In genomic region chr13:87622921-87623320, GRCh38 we compare ENCODE assay signal across 23 cellular contexts. TPM values are rescaled to one million over a fixed set of nuclear protein-coding genes. Genes with fewer than 3 reads are reported as not detected.
DNase-seq lines count a peak whose midpoint lies in the region; ATAC-seq, FAIRE-seq and TF ChIP-seq lines count a peak whose summit lies in the region.
"Had no signal": no experiment of that assay in that cellular context is flagged by ENCODE, and none has a peak within 500 bp of the region (broad histone marks: within the 10 kb centered on the region; RNA-seq: fewer than 3 reads in every experiment).

No MANE protein-coding gene starts in this region.

- H3K9me3 ChIP-seq in astrocyte (ENCODE audit: insufficient read depth, low read depth, low read length) (no peaks in the 10 kb centered on the region), HAP-1 (no peaks in the 10 kb centered on the region)
- H3K9me3 ChIP-seq: A549, BE2C had no signal

- H3K4me1 Mint-ChIP-seq in astrocyte (ENCODE audit: low read depth, unreplicated experiment) = no peaks in the 10 kb centered on the region

- H3K4me2 ChIP-seq in astrocyte (ENCODE audit: low read length) = no peak overlapping the region
- H3K4me2 ChIP-seq: A549 had no signal

- in situ Hi-C loops in HAP-1 (cut with MboI; ENCODE audit: low sequenced_read_pairs) = no loop called here

- H3K9me3 Mint-ChIP-seq in astrocyte (ENCODE audit: unreplicated experiment) = no peaks in the 10 kb centered on the region

- intact Hi-C loops in lower leg skin (cut with DNase I; ENCODE audit: low total_unique reads) = no loop called here

- H3K27ac Mint-ChIP-seq in astrocyte (ENCODE audit: unreplicated experiment) = no peak overlapping the region

- no peak for FAIRE-seq in astrocyte (lab: Jason Lieb, UNC)
- FAIRE-seq: A549, GM12891 had no signal

- DNase-seq in NCI-H1092 (lab: John Stamatoyannopoulos, UW) (peak; percentile 88), NCI-H2081 treated with DMSO at 0.1 percent for 48 hours (lab: John Stamatoyannopoulos, UW) (peak; percentile 73), astrocyte (ENCODE audit: low read depth) (peak; percentile 12), pons (ENCODE audit: low spot score) (peak; percentile 18), lower leg skin (ENCODE audit: low spot score in 2 of 2) (no peak), HAP-1 (ENCODE audit: low spot score in 2 of 2) (no peak)
- DNase-seq: BE2C, DMS79 treated with DMSO at 0.1 percent for 48 hours, GM23248, HCEC 1CT, KBM-7, NCI-H1417, NCI-H1694 treated with DMSO at 0.1 percent for 48 hours, NCI-H226, NCI-H524 treated with DMSO at 0.1 percent for 48 hours had no signal

- H3K79me2 ChIP-seq in astrocyte (ENCODE audit: insufficient read depth, low read length) = no peaks in the 10 kb centered on the region

- H3K4me3 Mint-ChIP-seq in astrocyte (ENCODE audit: unreplicated experiment) = no peak overlapping the region

- no peaks in the 10 kb centered on the region for H3K27me3 ChIP-seq in astrocyte (ENCODE audit: insufficient read depth, low read length)
- H3K27me3 ChIP-seq in HAP-1 (ENCODE audit: low read depth) = no peaks in the 10 kb centered on the region
- H3K27me3 ChIP-seq: BE2C, SJSA1 had no signal

- TF ChIP-seq CTCF in astrocyte (IDR thresholded peaks at IDR 0.05; ENCODE audit: insufficient read depth, low read depth, low read length) (no peak), lower leg skin (IDR thresholded peaks at IDR 0.05) (no peak)

- no peaks in the 10 kb centered on the region for H3K36me3 Mint-ChIP-seq in astrocyte (ENCODE audit: low read depth, unreplicated experiment)

- H4K20me1 ChIP-seq in astrocyte (ENCODE audit: insufficient read depth, low read length) = no peaks in the 10 kb centered on the region

- no peak overlapping the region for H3K27ac ChIP-seq in astrocyte (ENCODE audit: low read depth, low read length)
- H3K27ac ChIP-seq: A549, GM23248, HL-60, SJSA1 had no signal

- H3K27me3 Mint-ChIP-seq in astrocyte (ENCODE audit: low read depth, unreplicated experiment) = no peaks in the 10 kb centered on the region

- H2AFZ ChIP-seq in astrocyte (ENCODE audit: low read depth, low read length) = no peak overlapping the region
- H2AFZ ChIP-seq: GM23248 had no signal

- H3K36me3 ChIP-seq in astrocyte (ENCODE audit: insufficient read depth, low read length) (no peaks in the 10 kb centered on the region), HAP-1 (replicated peaks) (no peaks in the 10 kb centered on the region)
- H3K36me3 ChIP-seq: BE2C, SJSA1 had no signal

- H3K4me3 ChIP-seq in astrocyte (ENCODE audit: insufficient read depth, low read depth, low read length) (no peak overlapping the region), lower leg skin (ENCODE audit: low read depth, poor library complexity, severe bottlenecking) (no peak overlapping the region), HAP-1 (no peak overlapping the region)
- H3K4me3 ChIP-seq: A549, GM23248, SJSA1 had no signal

- H3K4me1 ChIP-seq in astrocyte (ENCODE audit: insufficient read depth, low read length) = no peaks in the 10 kb centered on the region
- no peaks in the 10 kb centered on the region for H3K4me1 ChIP-seq in HAP-1
- H3K4me1 ChIP-seq: A549, BE2C, SJSA1 had no signal

- no peak overlapping the region for H3K9ac ChIP-seq in astrocyte (ENCODE audit: low read length)
- H3K9ac ChIP-seq: GM23248 had no signal

- WGBS in lower leg skin, 2 donors = 63 to 70% methylated on average over 2 of the region's 2 CpGs

- TF ChIP-seq POLR2A in lower leg skin (IDR thresholded peaks at IDR 0.05) = no peak

- no peak for ATAC-seq in GM21515 (IDR thresholded peaks at IDR 0.05; ENCODE audit: unreplicated experiment)
- ATAC-seq: A549, Right ventricle myocardium inferior had no signal

RNA-seq across cellular contexts. Expression of gene SLITRK5, which starts 48.2 kb away (rescaled TPM):
- total RNA-seq in astrocyte (2.0 and 2.1 TPM in 2 replicates), lower leg skin (under 1 TPM; 0.11 to 0.44 (median 0.25) TPM)
- total RNA-seq: GM23248; HT-29; SJSA1; T-helper 1 cell treated with Interleukin-12 subunit alpha and Interleukin-12 subunit beta and Interleukin-4 antibody, amounts not matched to agents 30 ng/mL and 1 ng/mL, for 36 hours had no signal

Comparison
In these comparisons a context has a peak if more than half of its experiments do, and no peak if none do; other contexts are left out.
1. DNase-seq: peak in NCI-H1092 (single experiment), NCI-H2081 treated with DMSO at 0.1 percent for 48 hours (single experiment), astrocyte (single experiment) and pons (single experiment); none in lower leg skin (0 of 2) and HAP-1 (0 of 2).